8 cellular contexts compared by ENCODE assay signal in the genomic region with DNA sequence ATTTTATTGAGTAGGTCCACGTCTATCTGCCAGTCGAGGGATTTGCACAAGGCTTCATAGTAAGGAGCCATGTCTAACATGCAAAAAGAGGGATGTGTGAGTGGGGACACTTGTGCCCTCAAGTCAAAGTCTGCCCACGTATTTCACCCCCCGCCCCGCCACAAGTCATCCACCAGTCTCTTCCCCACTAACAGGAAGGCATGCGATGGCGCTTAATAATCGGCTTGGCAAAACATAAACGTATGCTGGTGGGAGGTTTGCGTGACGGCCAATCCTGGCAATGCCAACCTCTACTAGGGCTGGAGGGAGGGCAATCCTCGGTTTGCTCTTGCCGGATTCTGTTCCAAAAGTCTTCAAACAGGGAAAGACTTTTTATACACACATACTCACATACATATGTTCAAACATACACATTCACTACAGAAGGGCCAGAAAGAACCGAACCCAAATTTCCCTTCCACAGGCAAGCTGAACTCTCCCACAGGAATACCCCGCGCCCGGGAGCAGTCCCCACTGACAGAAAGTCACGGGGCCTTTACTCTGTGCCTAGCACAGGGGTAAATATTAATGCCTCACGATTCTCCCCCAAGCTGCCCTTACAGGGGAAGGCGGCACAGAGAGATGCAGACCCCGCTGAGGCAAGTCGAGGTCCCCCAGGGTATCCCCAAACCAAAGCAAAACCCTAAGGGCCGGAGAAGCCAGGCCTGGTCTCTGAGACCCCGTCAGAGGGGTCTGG. TPM values are rescaled to one million over a fixed set of nuclear protein-coding genes. Genes with fewer than 3 reads are reported as not detected.
A peak's percentile ranks its signal among the peaks of the same experiment; 100 is the strongest.
DNase-seq lines count a peak whose midpoint lies in the region; ATAC-seq and TF ChIP-seq lines count a peak whose summit lies in the region.

No MANE protein-coding gene starts in this region.

- H3K4me1 Mint-ChIP-seq in central memory CD8-positive, alpha-beta T cell = peaks cover 10% of the 10 kb centered on the region

- H3K4me3 ChIP-seq in thyroid gland (replicated peaks in 1 of 3) = peak overlapping the region; percentile 64 to 97 (median 95)

- peak overlapping the region; percentile 86 for H3K27ac Mint-ChIP-seq in central memory CD8-positive, alpha-beta T cell (ENCODE audit: low read depth)

- ATAC-seq in central memory CD8-positive, alpha-beta T cell (replicated peaks; ENCODE audit: extremely low read depth, poor library complexity, severe bottlenecking) = peak; percentile 20

- no peak for TF ChIP-seq CTCF in thyroid gland (IDR thresholded peaks at IDR 0.05)

- intact Hi-C loops in thyroid gland (cut with DNase I) = no loop called here

- H3K27ac ChIP-seq in thyroid gland = peak overlapping the region; percentile 34 to 86 (median 54)

- 14 to 22% methylated on average over 21 to 23 of the region's 24 CpGs for WGBS in thyroid gland, 2 donors

- H3K9me3 Mint-ChIP-seq in central memory CD8-positive, alpha-beta T cell = no peaks in the 10 kb centered on the region

- H3K36me3 ChIP-seq in thyroid gland = peaks cover under 1 to 18% of the 10 kb centered on the region in 2 donors

- H3K9me3 ChIP-seq in thyroid gland = no peaks in the 10 kb centered on the region

- H3K4me1 ChIP-seq in thyroid gland = peaks cover 10 to 14% of the 10 kb centered on the region in 2 donors

- peak; percentile 57 for DNase-seq in activated CD8-positive, alpha-beta memory T cell treated with anti-CD3 and anti-CD28 coated beads, Interleukin-2, amount 50 U/mL, for 48 hours
- DNase-seq in activated CD8-positive, alpha-beta memory T cell treated with anti-CD3 and anti-CD28 coated beads, Interleukin-2, amount 50 U/mL, for 4 hours = no peak
- DNase-seq in RPMI7951 (ENCODE audit: low read depth) (peak; percentile 42), lung microvascular endothelial cell (ENCODE audit: low read depth in 2 of 2) (peak; percentile 60), thyroid gland (peak; percentile 8 to 14), NCI-H1694 treated with DMSO at 0.1 percent for 48 hours (lab: John Stamatoyannopoulos, UW) (no peak), cerebellar cortex (ENCODE audit: low spot score) (no peak)
- no peak for DNase-seq in central memory CD8-positive, alpha-beta T cell (ENCODE audit: low spot score in 2 of 2)

- H3K27me3 Mint-ChIP-seq in central memory CD8-positive, alpha-beta T cell = peaks cover 11% of the 10 kb centered on the region

- TF ChIP-seq POLR2A in thyroid gland (IDR thresholded peaks at IDR 0.05) = no peak

- peak overlapping the region; percentile 75 for H3K4me3 Mint-ChIP-seq in central memory CD8-positive, alpha-beta T cell

- peaks cover 46% of the 10 kb centered on the region for H3K36me3 Mint-ChIP-seq in central memory CD8-positive, alpha-beta T cell (ENCODE audit: insufficient read depth)

- H3K27me3 ChIP-seq in thyroid gland = no peaks in the 10 kb centered on the region

RNA-seq across cellular contexts. Expression of gene PSMD6, which starts 0.7 kb away (rescaled TPM):
- total RNA-seq in RPMI7951 (2014; rRNA removed; shearing (Covaris generic)) = 174 and 175 TPM in 2 replicates
- total RNA-seq in lung microvascular endothelial cell (80.6 and 81.5 TPM in 2 replicates), thyroid gland (100 to 1,000 TPM in 1 of 4 donors, 10 to 100 TPM in 3; 64.1 to 116 (median 75.3) TPM)

Comparison
In these comparisons a context has a peak if more than half of its experiments do, and no peak if none do; other contexts are left out.
1. DNase-seq: peak in activated CD8-positive, alpha-beta memory T cell treated with anti-CD3 and anti-CD28 coated beads, Interleukin-2, amount 50 U/mL, for 48 hours (single experiment), RPMI7951 (single experiment), lung microvascular endothelial cell (2 of 2) and thyroid gland (2 of 2); none in activated CD8-positive, alpha-beta memory T cell treated with anti-CD3 and anti-CD28 coated beads, Interleukin-2, amount 50 U/mL, for 4 hours (single experiment), central memory CD8-positive, alpha-beta T cell (0 of 2), NCI-H1694 treated with DMSO at 0.1 percent for 48 hours (single experiment) and cerebellar cortex (single experiment).